8 cellular contexts compared by ENCODE assay signal in the genomic region with DNA sequence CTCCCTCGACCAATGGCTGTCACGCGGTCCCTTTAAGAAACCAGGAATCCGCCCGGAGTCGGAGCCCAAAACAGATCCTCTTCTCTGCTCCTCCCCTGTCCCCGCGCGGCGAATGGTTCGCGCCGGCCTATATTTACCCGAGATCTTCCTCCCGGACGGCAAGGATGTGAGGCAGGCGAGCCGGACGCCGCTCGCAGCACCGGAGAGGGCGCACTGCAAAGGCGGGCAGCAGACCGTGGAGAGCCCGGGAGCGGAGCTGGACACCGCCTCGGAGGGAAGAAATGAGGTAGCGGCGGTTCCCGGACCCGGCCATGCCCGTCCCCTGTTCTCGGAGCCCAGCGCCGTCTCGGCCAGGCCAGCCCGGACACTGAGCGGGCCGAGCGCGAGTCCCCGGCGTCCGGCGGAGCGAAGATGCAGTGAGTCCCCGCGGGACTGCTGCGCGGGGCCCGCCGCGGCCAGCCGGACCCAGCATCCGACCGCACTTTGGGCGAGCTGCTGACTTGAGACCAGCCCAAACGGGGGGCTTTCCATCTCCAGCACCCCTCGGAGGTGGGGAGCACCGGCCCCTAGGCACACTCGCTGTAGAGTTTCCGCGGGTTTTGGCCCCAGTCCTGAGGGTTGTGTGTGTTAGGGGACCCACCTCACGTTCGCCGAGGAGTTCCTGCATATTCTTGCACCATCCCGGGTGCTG. TPM values are rescaled to one million over a fixed set of nuclear protein-coding genes. Genes with fewer than 3 reads are reported as not detected.
DNase-seq lines count a peak whose midpoint lies in the region; ATAC-seq and TF ChIP-seq lines count a peak whose summit lies in the region.

A gene with protein sequence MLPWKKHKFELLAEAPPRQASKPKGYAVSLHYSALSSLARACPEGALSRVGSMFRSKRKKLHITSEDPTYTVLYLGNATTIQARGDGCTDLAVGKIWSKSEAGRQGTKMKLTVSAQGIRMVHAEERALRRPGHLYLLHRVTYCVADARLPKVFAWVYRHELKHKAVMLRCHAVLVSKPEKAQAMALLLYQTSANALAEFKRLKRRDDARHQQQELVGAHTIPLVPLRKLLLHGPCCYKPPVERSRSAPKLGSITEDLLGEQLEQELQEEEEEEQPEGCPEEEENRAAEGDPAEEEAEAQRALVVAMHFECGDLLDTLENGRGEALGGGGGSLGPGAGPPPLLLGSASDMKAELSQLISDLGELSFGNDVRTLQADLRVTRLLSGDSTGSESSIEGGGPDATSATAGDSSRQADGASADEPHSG (plus strand): TSS at position 161 of the 691 bp plus-strand sequence. CDS start 944 bp downstream, outside the sequence.

- H3K4me3 ChIP-seq in GM06990 (replicated peaks; ENCODE audit: low read depth, low read length), result peak within 1 kb of the TSS; percentile 70
- H3K4me3 ChIP-seq in cardiac fibroblast (replicated peaks in 1 of 2; ENCODE audit: low read depth in 2 of 2, low read length in 2 of 2), result peak within 1 kb of the TSS; percentile 83 to 84
- peak within 1 kb of the TSS; percentile 59 to 75 (median 71) for H3K4me3 ChIP-seq in skin epidermis

- no peaks in the 10 kb centered on the region for H3K36me3 ChIP-seq in GM06990 (ENCODE audit: control insufficient read depth, insufficient read depth, low read length)

- peak within 1 kb of the TSS; percentile 89 to 94 (median 90) for H3K27ac Mint-ChIP-seq in immature natural killer cell

- H3K27me3 ChIP-seq in GM06990 (replicated peaks; ENCODE audit: control insufficient read depth, insufficient read depth, low read length), result no peaks in the 10 kb centered on the region

- H3K27ac ChIP-seq in skin epidermis, result peak within 1 kb of the TSS in 20 of 21 experiments; percentile 71 to 94 (median 82)

- TF ChIP-seq CTCF in GM06990 (IDR thresholded peaks at IDR 0.05; ENCODE audit: insufficient read depth, low read length, poor library complexity, severe bottlenecking), result peak; percentile 21
- peak; percentile 30 for TF ChIP-seq CTCF in cardiac fibroblast (IDR thresholded peaks at IDR 0.05; ENCODE audit: low read depth, low read length)

- DNase-seq in GM06990 (ENCODE audit: extremely low read depth, insufficient read length) (peak; percentile 93), NCI-H2196 (lab: John Stamatoyannopoulos, UW; ENCODE audit: unreplicated experiment) (peak; percentile 98), cardiac fibroblast (ENCODE audit: low read depth in 2 of 2) (peak; percentile 97 to 98), immature natural killer cell (peak; percentile 82 to 86 (median 84))
- peak; percentile 25 to 65 (median 50) for DNase-seq in activated CD4-positive, CD25-positive, alpha-beta regulatory T cell (lab: John Stamatoyannopoulos, UW)

- no peaks in the 10 kb centered on the region for H3K9me3 Mint-ChIP-seq in immature natural killer cell

- H3K4me1 Mint-ChIP-seq in immature natural killer cell, result peaks cover 62 to 68% of the 10 kb centered on the region in 2 donors

- ATAC-seq in HG02884 (IDR thresholded peaks at IDR 0.05; ENCODE audit: unreplicated experiment) (peak; percentile 33), HG03469 (IDR thresholded peaks at IDR 0.05; ENCODE audit: unreplicated experiment) (no peak)

- H3K27me3 Mint-ChIP-seq in immature natural killer cell (ENCODE audit: low read depth in 3 of 3), result peaks cover 6 to 22% (median 20%) of the 10 kb centered on the region in 3 donors

- H3K36me3 Mint-ChIP-seq in immature natural killer cell, result peaks cover 0 to 4% (median 3%) of the 10 kb centered on the region in 3 donors

- peak within 1 kb of the TSS; percentile 96 to 100 (median 99) for H3K4me3 Mint-ChIP-seq in immature natural killer cell

RNA-seq across cellular contexts. Expression of the gene that starts here (rescaled TPM):
- 10 to 100 TPM; 15.7 to 58.9 (median 28.5) TPM for polyA plus RNA-seq in immature natural killer cell
